Comparison of ENCODE assay signal across 16 cellular contexts in the genomic region with DNA sequence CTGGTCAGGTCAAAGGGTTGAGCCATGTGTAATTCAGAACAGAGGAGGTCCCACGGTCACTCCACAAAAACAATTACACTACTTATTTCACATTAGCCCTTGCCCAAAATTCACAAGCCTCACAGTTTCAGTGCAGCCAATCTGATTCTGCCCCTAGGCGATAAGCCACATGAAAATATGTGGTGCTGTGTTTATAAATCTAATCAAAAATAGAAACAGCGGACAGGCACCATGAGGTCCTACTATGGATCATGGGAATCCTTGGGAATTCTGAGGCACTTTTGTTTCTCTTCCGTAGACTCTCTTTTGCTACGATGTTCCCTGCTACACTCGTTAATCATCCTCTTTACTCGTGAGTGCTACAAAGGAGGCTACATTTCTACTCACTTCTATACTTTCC.
A peak's percentile ranks its signal among the peaks of the same experiment; 100 is the strongest.
DNase-seq lines count a peak whose midpoint lies in the region; ATAC-seq and TF ChIP-seq lines count a peak whose summit lies in the region.
"Had no signal": no experiment of that assay in that cellular context is flagged by ENCODE, and none has a peak within 500 bp of the region (broad histone marks: within the 10 kb centered on the region; RNA-seq: fewer than 3 reads in every experiment).

No MANE protein-coding gene starts in this region.

- DNase-seq in GM23338 (ENCODE audit: low spot score) (no peak), endodermal cell (no peak), neural crest cell (ENCODE audit: low read depth, low spot score) (no peak), retina (peak; percentile 48), suprapubic skin (ENCODE audit: low spot score in 2 of 2) (no peak), mucosa of gallbladder (ENCODE audit: low spot score) (no peak), NCI-H774 (lab: John Stamatoyannopoulos, UW) (no peak)
- DNase-seq: ACHN; Calu3; CD4-positive, CD25-positive, alpha-beta regulatory T cell; DMS 273 treated with DMSO at 0.1 percent for 48 hours; DMS79; IMR-90 had no signal

- H3K36me3 Mint-ChIP-seq in GM23338 (ENCODE audit: low read depth) (peaks cover 12% of the 10 kb centered on the region), endodermal cell (ENCODE audit: low read depth) (no peaks in the 10 kb centered on the region), neural crest cell (ENCODE audit: low read depth) (no peaks in the 10 kb centered on the region)
- H3K36me3 Mint-ChIP-seq: CD4-positive, CD25-positive, alpha-beta regulatory T cell had no signal

- H3K4me3 Mint-ChIP-seq in GM23338 (no peak overlapping the region), endodermal cell (no peak overlapping the region), neural crest cell (no peak overlapping the region)

- H3K9me3 Mint-ChIP-seq in GM23338 (peaks cover 12% of the 10 kb centered on the region; the same call in 2 of the 3 replicates), endodermal cell (peaks cover 11% of the 10 kb centered on the region), neural crest cell (peaks cover 4% of the 10 kb centered on the region)

- H3K27me3 Mint-ChIP-seq in GM23338 (ENCODE audit: insufficient read depth, low read depth, poor library complexity) (no peaks in the 10 kb centered on the region), endodermal cell (ENCODE audit: insufficient read depth) (no peaks in the 10 kb centered on the region), neural crest cell (ENCODE audit: low read depth) (no peaks in the 10 kb centered on the region)
- H3K27me3 Mint-ChIP-seq: CD4-positive, CD25-positive, alpha-beta regulatory T cell had no signal

- H3K9me3 ChIP-seq in endodermal cell (ENCODE audit: control insufficient read depth, low read length) (no peaks in the 10 kb centered on the region), suprapubic skin (no peaks in the 10 kb centered on the region)
- H3K9me3 ChIP-seq: HAP-1 had no signal

- H3K9ac ChIP-seq in endodermal cell (ENCODE audit: extremely low read depth, low read length, poor library complexity, severe bottlenecking): no peak overlapping the region
- H3K9ac ChIP-seq: BLaER1 treated with 17β-estradiol and CSF1 and Interleukin-3, amounts not matched to agents 10 nM and 100 nM had no signal

- no peak for ATAC-seq in GM23338
- ATAC-seq: GM12878 had no signal

- H3F3A ChIP-seq in GM23338 (replicated peaks; ENCODE audit: low read depth): no peaks in the 10 kb centered on the region

- TF ChIP-seq CTCF in GM23338 (conservative IDR thresholded peaks at IDR 0.05; ENCODE audit: low read depth in 2 of 2) (no peak), endodermal cell (conservative IDR thresholded peaks at IDR 0.05) (no peak), neural crest cell (conservative IDR thresholded peaks at IDR 0.05) (no peak), suprapubic skin (IDR thresholded peaks at IDR 0.05) (no peak)

- H3K4me1 Mint-ChIP-seq in GM23338: no peaks in the 10 kb centered on the region
- H3K4me1 Mint-ChIP-seq in endodermal cell: no peaks in the 10 kb centered on the region
- H3K4me1 Mint-ChIP-seq in neural crest cell: peaks cover 39% of the 10 kb centered on the region
- H3K4me1 Mint-ChIP-seq: CD4-positive, CD25-positive, alpha-beta regulatory T cell had no signal

- H3K27ac ChIP-seq in GM23338 (ENCODE audit: low read depth) (no peak overlapping the region), endodermal cell (ENCODE audit: low read depth, low read length) (peak overlapping the region; percentile 56), suprapubic skin (no peak overlapping the region)
- H3K27ac ChIP-seq: BLaER1 treated with 17β-estradiol and CSF1 and Interleukin-3, amounts not matched to agents 10 nM and 100 nM had no signal

- H3K79me2 ChIP-seq in GM23338 (replicated peaks; ENCODE audit: insufficient read depth): no peaks in the 10 kb centered on the region

- peak overlapping the region; percentile 33 for H2AFZ ChIP-seq in GM23338

- H3K4me2 ChIP-seq in GM23338: no peak overlapping the region
- H3K4me2 ChIP-seq: BLaER1 treated with 17β-estradiol and CSF1 and Interleukin-3, amounts not matched to agents 10 nM and 100 nM had no signal

- TF ChIP-seq EP300 in suprapubic skin (IDR thresholded peaks at IDR 0.05): no peak

- H3K27ac Mint-ChIP-seq in GM23338 (no peak overlapping the region), endodermal cell (no peak overlapping the region), neural crest cell (ENCODE audit: unreplicated experiment) (peak overlapping the region; percentile 63)
- H3K27ac Mint-ChIP-seq: CD4-positive, CD25-positive, alpha-beta regulatory T cell had no signal

- 75 to 86% methylated on average over 6 to 7 of the region's 7 CpGs for WGBS in endodermal cell (ENCODE audit: insufficient coverage in 1 of 2, insufficient read length in 1 of 2), 2 experiments
- WGBS in suprapubic skin: 76% methylated on average over 7 of the region's 7 CpGs

- H3K36me3 ChIP-seq in GM23338 (ENCODE audit: insufficient read depth) (no peaks in the 10 kb centered on the region), endodermal cell (ENCODE audit: control insufficient read depth, insufficient read depth, low read length) (no peaks in the 10 kb centered on the region), suprapubic skin (no peaks in the 10 kb centered on the region)
- H3K36me3 ChIP-seq: BLaER1 treated with 17β-estradiol and CSF1 and Interleukin-3, amounts not matched to agents 10 nM and 100 nM; HAP-1 had no signal

- H3K27me3 ChIP-seq in GM23338 (ENCODE audit: insufficient read depth): no peaks in the 10 kb centered on the region
- H3K27me3 ChIP-seq in endodermal cell (ENCODE audit: control insufficient read depth, insufficient read depth, low read length, poor library complexity, severe bottlenecking): no peaks in the 10 kb centered on the region
- no peaks in the 10 kb centered on the region for H3K27me3 ChIP-seq in suprapubic skin
- H3K27me3 ChIP-seq: BLaER1 treated with 17β-estradiol and CSF1 and Interleukin-3, amounts not matched to agents 10 nM and 100 nM had no signal

- H3K9me2 ChIP-seq in GM23338 (ENCODE audit: insufficient read depth): no peaks in the 10 kb centered on the region

- H3K4me1 ChIP-seq in GM23338 (ENCODE audit: insufficient read depth): no peaks in the 10 kb centered on the region
- no peaks in the 10 kb centered on the region for H3K4me1 ChIP-seq in endodermal cell (ENCODE audit: control insufficient read depth, insufficient read depth, low read length)
- H3K4me1 ChIP-seq in suprapubic skin: no peaks in the 10 kb centered on the region
- H3K4me1 ChIP-seq: HAP-1 had no signal

- no peak overlapping the region for H3K4me3 ChIP-seq in GM23338
- H3K4me3 ChIP-seq in endodermal cell (ENCODE audit: low read length): no peak overlapping the region
- no peak overlapping the region for H3K4me3 ChIP-seq in suprapubic skin
- H3K4me3 ChIP-seq: BLaER1 treated with 17β-estradiol and CSF1 and Interleukin-3, amounts not matched to agents 10 nM and 100 nM; GM12878; HAP-1 had no signal

- H4K20me1 ChIP-seq in GM23338 (replicated peaks; ENCODE audit: insufficient read depth): no peaks in the 10 kb centered on the region
- H4K20me1 ChIP-seq: BLaER1 treated with 17β-estradiol and CSF1 and Interleukin-3, amounts not matched to agents 10 nM and 100 nM had no signal

- no peak for TF ChIP-seq POLR2A in suprapubic skin (IDR thresholded peaks at IDR 0.05)

TF ChIP-seq in GM23338, 12 proteins besides CTCF, POLR2A, EP300 and RAD21:
- TF ChIP-seq EZH2phosphoT487 (IDR thresholded peaks at IDR 0.05; ENCODE audit: unreplicated experiment) (no peak), JUNB (IDR thresholded peaks at IDR 0.05; ENCODE audit: unreplicated experiment) (no peak), POLR2AphosphoS5 (IDR thresholded peaks at IDR 0.05; ENCODE audit: low read depth) (no peak), CREB1 (CRISPR knock-in tag; IDR thresholded peaks at IDR 0.05; ENCODE audit: low read depth) (no peak), ZNF114 (CRISPR knock-in tag; IDR thresholded peaks at IDR 0.05) (no peak), STAT1 (IDR thresholded peaks at IDR 0.05; ENCODE audit: unreplicated experiment) (no peak)
- TF ChIP-seq, protein P1, sequence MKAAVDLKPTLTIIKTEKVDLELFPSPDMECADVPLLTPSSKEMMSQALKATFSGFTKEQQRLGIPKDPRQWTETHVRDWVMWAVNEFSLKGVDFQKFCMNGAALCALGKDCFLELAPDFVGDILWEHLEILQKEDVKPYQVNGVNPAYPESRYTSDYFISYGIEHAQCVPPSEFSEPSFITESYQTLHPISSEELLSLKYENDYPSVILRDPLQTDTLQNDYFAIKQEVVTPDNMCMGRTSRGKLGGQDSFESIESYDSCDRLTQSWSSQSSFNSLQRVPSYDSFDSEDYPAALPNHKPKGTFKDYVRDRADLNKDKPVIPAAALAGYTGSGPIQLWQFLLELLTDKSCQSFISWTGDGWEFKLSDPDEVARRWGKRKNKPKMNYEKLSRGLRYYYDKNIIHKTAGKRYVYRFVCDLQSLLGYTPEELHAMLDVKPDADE (IDR thresholded peaks at IDR 0.05): no peak
